ENCODE assay signal across 25 cellular contexts in the genomic region with DNA sequence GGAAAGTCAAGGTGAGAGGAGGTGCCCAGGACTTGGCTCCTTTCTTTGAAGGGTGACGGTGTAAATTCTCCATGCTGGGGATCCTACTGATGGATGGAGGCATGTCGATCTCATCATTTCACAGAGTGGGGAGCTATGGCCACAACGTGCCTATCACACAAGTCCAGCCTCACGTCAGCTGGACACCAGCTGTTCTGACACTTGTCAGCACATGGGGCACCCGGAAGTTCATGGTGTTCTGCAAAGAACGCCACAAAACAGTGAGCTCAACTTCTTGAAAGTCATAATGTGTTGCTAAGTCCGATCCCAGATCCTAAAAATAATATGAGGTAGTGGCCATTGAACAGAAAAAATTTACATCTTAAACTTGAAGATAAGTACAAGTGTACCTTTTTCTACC. TPM values are rescaled to one million over a fixed set of nuclear protein-coding genes. Genes with fewer than 3 reads are reported as not detected.
"Had no signal": no experiment of that assay in that cellular context is flagged by ENCODE, and none has a peak within 500 bp of the region (broad histone marks: within the 10 kb centered on the region; RNA-seq: fewer than 3 reads in every experiment).

No MANE protein-coding gene starts in this region.

- H3K36me3 ChIP-seq: SJSA1 had no signal

- DNase-seq: activated CD4-positive, alpha-beta T cell treated with anti-CD3 and anti-CD28 coated beads for 4 hours; activated CD4-positive, alpha-beta T cell treated with anti-CD3 and anti-CD28 coated beads, Interleukin-2, amount 50 U/mL, for 4 hours; activated CD8-positive, alpha-beta memory T cell treated with anti-CD3 and anti-CD28 coated beads, Interleukin-2, amount 10 ng/mL, durations not matched to agents 7 days and 5 days; activated effector memory CD4-positive, alpha-beta T cell treated with Interleukin-2 at 50 U/mL for 16 hours; activated naive CD4-positive, alpha-beta T cell; activated T-cell treated with anti-CD3 and anti-CD28 coated beads, Interleukin-2, amount 50 U/mL, for 24 hours; aorta; body of pancreas; central memory CD4-positive, alpha-beta T cell; Karpas-422; NCI-H1105 treated with DMSO at 0.1 percent for 48 hours; NCI-H1436 treated with DMSO at 0.1 percent for 48 hours; NCI-H187; NCI-H2081; NCI-H510A treated with DMSO at 0.1 percent for 48 hours; NCI-H69; NK-92 treated with Interleukin-12 subunit alpha and Interleukin-12 subunit beta, amount 100 ng/mL, for 24 hours; OCI-M1; RPMI8226; SW 1271 had no signal

- H3K9me3 Mint-ChIP-seq: activated naive CD4-positive, alpha-beta T cell treated with anti-CD3 and anti-CD28 coated beads, Interleukin-2, amount 50 U/mL, for 24 hours; activated T-cell treated with anti-CD3 and anti-CD28 coated beads, Interleukin-2, amount 50 U/mL, for 24 hours; activated T-helper 1 cell treated with anti-CD3 and anti-CD28 coated beads, Interleukin-12 subunit alpha, Interleukin-12 subunit beta, Interleukin-2, Interleukin-4 antibody, amounts not matched to agents 30 ng/mL and 10 ng/mL and 1 ng/mL, durations not matched to agents 14 hours and 24 hours and 36 hours; T-helper 1 cell treated with Interleukin-12 subunit alpha and Interleukin-12 subunit beta and Interleukin-4 antibody, amounts not matched to agents 30 μg/mL and 1 μg/mL, for 36 hours had no signal

- H3K4me3 ChIP-seq: body of pancreas, SJSA1 had no signal

- H3K4me3 Mint-ChIP-seq: activated CD8-positive, alpha-beta memory T cell treated with anti-CD3 and anti-CD28 coated beads, Interleukin-2, amount 10 ng/mL, durations not matched to agents 7 days and 5 days; activated naive CD4-positive, alpha-beta T cell treated with anti-CD3 and anti-CD28 coated beads, Interleukin-2, amount 50 U/mL, for 24 hours; activated T-cell treated with anti-CD3 and anti-CD28 coated beads, Interleukin-2, amount 50 U/mL, for 24 hours; activated T-helper 1 cell treated with anti-CD3 and anti-CD28 coated beads, Interleukin-12 subunit alpha, Interleukin-12 subunit beta, Interleukin-2, Interleukin-4 antibody, amounts not matched to agents 30 ng/mL and 10 ng/mL and 1 ng/mL, durations not matched to agents 14 hours and 24 hours and 36 hours; T-helper 1 cell treated with Interleukin-12 subunit alpha and Interleukin-12 subunit beta and Interleukin-4 antibody, amounts not matched to agents 30 μg/mL and 1 μg/mL, for 36 hours had no signal

- H3K27me3 ChIP-seq: body of pancreas, SJSA1 had no signal

- H3K9me3 ChIP-seq: body of pancreas, SJSA1 had no signal

- H3K27me3 Mint-ChIP-seq: activated naive CD4-positive, alpha-beta T cell treated with anti-CD3 and anti-CD28 coated beads, Interleukin-2, amount 50 U/mL, for 24 hours; activated T-cell treated with anti-CD3 and anti-CD28 coated beads, Interleukin-2, amount 50 U/mL, for 24 hours had no signal

- H3K27ac ChIP-seq: SJSA1 had no signal

- H3K27ac Mint-ChIP-seq: activated CD8-positive, alpha-beta memory T cell treated with anti-CD3 and anti-CD28 coated beads, Interleukin-2, amount 10 ng/mL, durations not matched to agents 7 days and 5 days; activated naive CD4-positive, alpha-beta T cell treated with anti-CD3 and anti-CD28 coated beads, Interleukin-2, amount 50 U/mL, for 24 hours; activated T-cell treated with anti-CD3 and anti-CD28 coated beads, Interleukin-2, amount 50 U/mL, for 24 hours; T-helper 1 cell treated with Interleukin-12 subunit alpha and Interleukin-12 subunit beta and Interleukin-4 antibody, amounts not matched to agents 30 μg/mL and 1 μg/mL, for 36 hours had no signal

- H3K4me1 Mint-ChIP-seq: activated CD8-positive, alpha-beta memory T cell treated with anti-CD3 and anti-CD28 coated beads, Interleukin-2, amount 10 ng/mL, durations not matched to agents 7 days and 5 days; activated naive CD4-positive, alpha-beta T cell treated with anti-CD3 and anti-CD28 coated beads, Interleukin-2, amount 50 U/mL, for 24 hours had no signal

RNA-seq across cellular contexts. Expression of a gene that starts 12.3 kb away (rescaled TPM):
- total RNA-seq: bronchial epithelial cell, SJSA1 had no signal
